ENCODE assay signal across 19 cellular contexts in the genomic region with DNA sequence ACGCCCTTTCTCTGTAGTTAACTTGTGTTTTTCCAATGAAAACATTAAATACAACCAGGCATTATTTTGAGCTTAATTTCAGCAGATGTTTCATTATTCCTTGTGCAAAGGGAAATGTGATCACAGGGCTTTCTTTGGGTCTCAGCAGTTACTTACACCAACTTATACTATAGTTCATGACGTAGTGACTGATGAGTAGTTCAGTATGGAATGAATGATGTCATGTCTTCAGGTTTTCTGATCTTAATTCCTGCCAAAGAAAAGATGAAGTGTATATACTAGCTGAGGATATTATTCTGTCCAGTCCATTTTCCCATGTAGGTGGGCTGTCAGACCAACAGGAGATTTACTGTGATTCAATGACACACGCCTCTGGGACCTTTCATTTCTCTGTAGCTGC.
DNase-seq lines count a peak whose midpoint lies in the region; ATAC-seq and TF ChIP-seq lines count a peak whose summit lies in the region.
"Had no signal": no experiment of that assay in that cellular context is flagged by ENCODE, and none has a peak within 500 bp of the region (broad histone marks: within the 10 kb centered on the region; RNA-seq: fewer than 3 reads in every experiment).

No MANE protein-coding gene starts in this region.

- H3K9ac ChIP-seq in mesendoderm (ENCODE audit: low read length), result no peak overlapping the region
- H3K9ac ChIP-seq: KMS-11 had no signal

- H4K5ac ChIP-seq in mesendoderm (ENCODE audit: low read length), result no peak overlapping the region

- no peak overlapping the region for H3K4ac ChIP-seq in mesendoderm (ENCODE audit: low read depth, low read length)

- no peak overlapping the region for H2BK15ac ChIP-seq in mesendoderm (replicated peaks; ENCODE audit: low read depth)

- DNase-seq in ELR (ENCODE audit: low read depth) (peak; percentile 14), HT1080 (ENCODE audit: low read depth) (peak; percentile 8), epithelial cell of esophagus (ENCODE audit: low read depth) (peak; percentile 46), mesendoderm (peak; percentile 3), cerebellar cortex (ENCODE audit: low spot score) (no peak)
- DNase-seq: BE2C, DMS79, IMR-90, NCI-H1105 treated with DMSO at 0.1 percent for 48 hours, NCI-H2029 treated with DMSO at 0.1 percent for 48 hours, NCI-H524 treated with DMSO at 0.1 percent for 48 hours, NCI-H82, Peyer's patch, SJCRH30 had no signal

- H3K79me1 ChIP-seq in mesendoderm (ENCODE audit: low read length), result no peaks in the 10 kb centered on the region

- no CpG with 5 or more reads among the region's 3 CpGs for WGBS in mesendoderm (ENCODE audit: extremely low coverage, insufficient coverage, low lambda C conversion rate)

- H3K27me3 ChIP-seq in mesendoderm (ENCODE audit: insufficient read depth, low read length, poor library complexity), result no peaks in the 10 kb centered on the region
- H3K27me3 ChIP-seq: BE2C, Peyer's patch, SJCRH30 had no signal

- no peaks in the 10 kb centered on the region for H3K36me3 ChIP-seq in mesendoderm (ENCODE audit: control insufficient read depth, insufficient read depth, low read length)
- H3K36me3 ChIP-seq: BE2C, Peyer's patch, SJCRH30 had no signal

- no peak overlapping the region for H2AK5ac ChIP-seq in mesendoderm (ENCODE audit: low read length)

- H3K23ac ChIP-seq in mesendoderm (ENCODE audit: low read length), result no peak overlapping the region

- ATAC-seq in HG03175 (IDR thresholded peaks at IDR 0.05; ENCODE audit: unreplicated experiment) (no peak), HG03565 (IDR thresholded peaks at IDR 0.05; ENCODE audit: unreplicated experiment) (no peak)
- ATAC-seq: A549, HCT116 had no signal

- H4K8ac ChIP-seq in mesendoderm (ENCODE audit: low read depth, low read length), result no peak overlapping the region

- TF ChIP-seq CTCF in epithelial cell of esophagus (IDR thresholded peaks at IDR 0.05; ENCODE audit: insufficient read depth, low read depth, low read length, missing control alignments), result no peak

- no peaks in the 10 kb centered on the region for H3K79me2 ChIP-seq in mesendoderm (ENCODE audit: control insufficient read depth, insufficient read depth, low read length)

- H3K4me1 ChIP-seq in mesendoderm (ENCODE audit: control insufficient read depth, low read depth, low read length), result peaks cover 3% of the 10 kb centered on the region
- H3K4me1 ChIP-seq: A549, BE2C, Peyer's patch, SJCRH30 had no signal

- H3K4me2 ChIP-seq in mesendoderm (ENCODE audit: low read length), result no peak overlapping the region
- H3K4me2 ChIP-seq: A549, KMS-11 had no signal

- H3K27ac ChIP-seq in mesendoderm (ENCODE audit: low read depth, low read length), result no peak overlapping the region
- H3K27ac ChIP-seq: A549, KMS-11, Peyer's patch, SJCRH30 had no signal

- no peak overlapping the region for H2BK5ac ChIP-seq in mesendoderm (ENCODE audit: low read length)

- H2BK120ac ChIP-seq in mesendoderm (ENCODE audit: low read depth, low read length), result no peak overlapping the region

- H3K4me3 ChIP-seq in epithelial cell of esophagus (ENCODE audit: low read length), result no peak overlapping the region
- no peak overlapping the region for H3K4me3 ChIP-seq in mesendoderm (ENCODE audit: low read length)
- H3K4me3 ChIP-seq: A549, Peyer's patch, SJCRH30 had no signal

- H3K56ac ChIP-seq in mesendoderm (ENCODE audit: low read length), result no peak overlapping the region

- H3K18ac ChIP-seq in mesendoderm (ENCODE audit: low read length), result no peak overlapping the region
